In genomic region chr3:8536106-8537052, GRCh38 we compare ENCODE assay signal across 17 cellular contexts. TPM values are rescaled to one million over a fixed set of nuclear protein-coding genes. Genes with fewer than 3 reads are reported as not detected.
A peak's percentile ranks its signal among the peaks of the same experiment; 100 is the strongest.
DNase-seq lines count a peak whose midpoint lies in the region; ATAC-seq, FAIRE-seq and TF ChIP-seq lines count a peak whose summit lies in the region.
"Had no signal": no experiment of that assay in that cellular context is flagged by ENCODE, and none has a peak within 500 bp of the region (broad histone marks: within the 10 kb centered on the region; RNA-seq: fewer than 3 reads in every experiment).

No MANE protein-coding gene starts in this region.

- peaks cover 68% of the 10 kb centered on the region for H3F3A ChIP-seq in smooth muscle cell (ENCODE audit: low read depth)

- H3K9ac ChIP-seq in H9 (ENCODE audit: extremely low read depth, insufficient read length, low read length) = no peak overlapping the region
- H3K9ac ChIP-seq in GM12878 (ENCODE audit: control insufficient read depth, insufficient read depth, low read length) = no peak overlapping the region
- no peak overlapping the region for H3K9ac ChIP-seq in smooth muscle cell (ENCODE audit: low read depth)
- H3K9ac ChIP-seq: KMS-11 had no signal

- no peak overlapping the region for H2BK15ac ChIP-seq in H9 (ENCODE audit: low read depth, low read length)

- no peak overlapping the region; a peak in 1 of 5 replicates for H3K4me3 Mint-ChIP-seq in H9

- TF ChIP-seq EP300 in GM12878 (IDR thresholded peaks at IDR 0.05; ENCODE audit: borderline replicate concordance in 1 of 2, control insufficient read depth in 1 of 2, low read depth in 2 of 2, low read length in 2 of 2) = no peak

- no peak overlapping the region for H3K18ac ChIP-seq in H9 (ENCODE audit: insufficient read length, low read depth, low read length)

- POLR2A ChIA-PET in GM12878 (lab: Charles Lee) = no interaction called here

- no peak overlapping the region for H3K14ac ChIP-seq in H9 (ENCODE audit: insufficient read depth, low read length)

- no peak for ATAC-seq in GM12878
- ATAC-seq in HG02973 (IDR thresholded peaks at IDR 0.05; ENCODE audit: unreplicated experiment) = no peak
- ATAC-seq in GM19324 (IDR thresholded peaks at IDR 0.05; ENCODE audit: low FRiP score, unreplicated experiment) = no peak
- ATAC-seq in body of pancreas = no peak

- no peak overlapping the region for H3T11ph ChIP-seq in H9 (ENCODE audit: low read length)

- peaks cover 6% of the 10 kb centered on the region; the same call in 1 of the 2 replicates for H3K4me1 ChIP-seq in H9 (ENCODE audit: insufficient read depth, low read length)
- no peaks in the 10 kb centered on the region for H3K4me1 ChIP-seq in GM12878 (ENCODE audit: control insufficient read depth, insufficient read depth, low read length)
- no peaks in the 10 kb centered on the region for H3K4me1 ChIP-seq in smooth muscle cell (ENCODE audit: low read depth)
- H3K4me1 ChIP-seq in body of pancreas = no peaks in the 10 kb centered on the region

- no peaks in the 10 kb centered on the region for H3K27me3 Mint-ChIP-seq in H9 (ENCODE audit: low read depth)

- TF ChIP-seq RAD21 in GM12878 (IDR thresholded peaks at IDR 0.05; ENCODE audit: insufficient read depth, low read depth, low read length) = no peak

- no CpG with 5 or more reads among the region's 8 CpGs for whole genome bisulfite sequencing in H9 (ENCODE audit: extremely low coverage, insufficient read length, low lambda C conversion rate)
- 71% methylated on average over 8 of the region's 8 CpGs for WGBS in GM12878 (ENCODE audit: insufficient coverage, insufficient replicate concordance, low lambda C conversion rate, missing lambda C conversion rate)
- WGBS in smooth muscle cell (ENCODE audit: low lambda C conversion rate) = 73% methylated on average over 8 of the region's 8 CpGs
- WGBS in body of pancreas, 2 donors = 77 to 94% methylated on average over 8 of the region's 8 CpGs

- no peak overlapping the region for H4K91ac ChIP-seq in H9 (ENCODE audit: insufficient read length, low read depth, low read length)

- H3K27ac Mint-ChIP-seq in H9 = peak overlapping the region; percentile 5 to 56 (median 52); a peak in 6 of 7 replicates

- H2BK20ac ChIP-seq in H9 (ENCODE audit: low read depth, low read length, poor library complexity, severe bottlenecking) = no peak overlapping the region

- RAD21 ChIA-PET in GM12878 (lab: Charles Lee; ENCODE audit: unreplicated experiment) = no interaction called here

- no peaks in the 10 kb centered on the region; a peak in 1 of 5 replicates for H3K9me3 Mint-ChIP-seq in H9

- intact Hi-C loops in GM12878 (cut with micrococcal nuclease; ENCODE audit: unreplicated experiment) = no loop called here
- intact Hi-C loops in body of pancreas (cut with DNase I) = no loop called here

- H4K20me1 ChIP-seq in H9 (ENCODE audit: control insufficient read depth, insufficient read depth, insufficient read length) = no peaks in the 10 kb centered on the region
- no peaks in the 10 kb centered on the region for H4K20me1 ChIP-seq in GM12878 (ENCODE audit: control insufficient read depth, insufficient read depth)
- H4K20me1 ChIP-seq in smooth muscle cell (ENCODE audit: low read depth) = peaks cover 92% of the 10 kb centered on the region

- no peak for TF ChIP-seq CTCF in H9 (conservative IDR thresholded peaks at IDR 0.05)
- TF ChIP-seq CTCF in GM12878 (IDR thresholded peaks at IDR 0.05 in 2 of 3, conservative IDR thresholded peaks at IDR 0.05 in 1 of 3; ENCODE audit: control insufficient read depth in 2 of 3, extremely low read depth in 1 of 3, insufficient read depth in 1 of 3, low read depth in 3 of 3, low read length in 3 of 3) = no peak
- no peak for TF ChIP-seq CTCF in smooth muscle cell (IDR thresholded peaks at IDR 0.05; ENCODE audit: borderline replicate concordance, insufficient read depth, poor library complexity, severe bottlenecking)
- TF ChIP-seq CTCF in body of pancreas (IDR thresholded peaks at IDR 0.05) = no peak

- no peak for TF ChIP-seq POLR2A in GM12878 (IDR thresholded peaks at IDR 0.05; ENCODE audit: low read depth, low read length)
- TF ChIP-seq POLR2A in body of pancreas (IDR thresholded peaks at IDR 0.05) = no peak

- H2BK12ac ChIP-seq in H9 (ENCODE audit: insufficient read length, low read depth, low read length) = no peak overlapping the region

- H3K23ac ChIP-seq in H9 (ENCODE audit: insufficient read length, low read depth, low read length) = no peak overlapping the region

- no peak overlapping the region for H2BK5ac ChIP-seq in H9 (ENCODE audit: insufficient read length, low read length)

- no peaks in the 10 kb centered on the region for H3K9me3 ChIP-seq in H9 (ENCODE audit: control insufficient read depth, low read depth, low read length)
- no peaks in the 10 kb centered on the region; the same call in 2 of the 3 replicates for H3K9me3 ChIP-seq in GM12878 (replicated peaks; ENCODE audit: control insufficient read depth, insufficient read depth, low read length)
- H3K9me3 ChIP-seq in smooth muscle cell (replicated peaks; ENCODE audit: low read depth) = no peaks in the 10 kb centered on the region
- H3K9me3 ChIP-seq in body of pancreas = no peaks in the 10 kb centered on the region
- H3K9me3 ChIP-seq: tibial nerve had no signal

- no peak overlapping the region for H4K8ac ChIP-seq in H9 (replicated peaks; ENCODE audit: insufficient read length, low read depth, low read length)

- H3K36me3 Mint-ChIP-seq in H9 (ENCODE audit: insufficient read depth in 1 of 3, low read depth in 3 of 3) = peaks cover 15 to 51% (median 28%) of the 10 kb centered on the region in 3 experiments; a peak in 6 of 7 replicates

- no peak overlapping the region for H4K5ac ChIP-seq in H9 (ENCODE audit: insufficient read length, low read depth, low read length)

- no TSS peak for BruUV-seq in GM12878 (replicated peaks; lab: Mats Ljungman, UMichigan)

- no peak overlapping the region for H3K4me2 ChIP-seq in H9 (ENCODE audit: insufficient read depth, insufficient read length, low read length)
- H3K4me2 ChIP-seq in GM12878 (ENCODE audit: control insufficient read depth, insufficient read depth) = no peak overlapping the region
- no peak overlapping the region for H3K4me2 ChIP-seq in smooth muscle cell
- H3K4me2 ChIP-seq: KMS-11 had no signal

- peaks cover 24 to 34% of the 10 kb centered on the region in 2 experiments for H3K4me1 Mint-ChIP-seq in H9

- H3K79me2 ChIP-seq in H9 (ENCODE audit: insufficient read depth, low read length) (no peaks in the 10 kb centered on the region), GM12878 (ENCODE audit: control insufficient read depth, insufficient read depth, low read length) (no peaks in the 10 kb centered on the region), smooth muscle cell (ENCODE audit: low read depth) (peaks cover 41% of the 10 kb centered on the region)

- no peaks in the 10 kb centered on the region for H3K23me2 ChIP-seq in H9 (ENCODE audit: insufficient read length, low read depth, low read length, poor library complexity, severe bottlenecking)

- no peaks in the 10 kb centered on the region for H3K79me1 ChIP-seq in H9 (ENCODE audit: insufficient read depth, low read depth, low read length, poor library complexity, severe bottlenecking)

- H3K4ac ChIP-seq in H9 (ENCODE audit: low read depth, low read length) = no peak overlapping the region

- CTCF ChIA-PET in GM12878 (lab: Yijun Ruan, JAX) = no interaction called here

- H3K4me3 ChIP-seq in GM12878 = no peak overlapping the region
- no peak overlapping the region for H3K4me3 ChIP-seq in smooth muscle cell
- H3K4me3 ChIP-seq in body of pancreas = no peak overlapping the region
- H3K4me3 ChIP-seq: tibial nerve had no signal

- H2AFZ ChIP-seq in H9 (ENCODE audit: low read length) (no peak overlapping the region), GM12878 (ENCODE audit: control insufficient read depth, low read depth, low read length) (no peak overlapping the region), smooth muscle cell (ENCODE audit: low read depth) (no peak overlapping the region)

- no peak overlapping the region for H3K56ac ChIP-seq in H9 (ENCODE audit: insufficient read length, low read depth, low read length)

- DNase-seq in H9 (peak; percentile 39), GM12878 (ENCODE audit: low read depth, low spot score) (no peak), iPS DF 19.7 (ENCODE audit: low read depth, low spot score) (peak; percentile 38), smooth muscle cell (lab: John Stamatoyannopoulos, UW; ENCODE audit: unreplicated experiment) (no peak), COR-L47 (lab: John Stamatoyannopoulos, UW) (no peak), body of pancreas (no peak)
- DNase-seq: amygdala; DND-41; effector CD4-positive, alpha-beta T cell; NCI-H1436; stimulated activated CD4-positive, alpha-beta T cell treated with anti-CD3 and anti-CD28 coated beads, Interleukin-2, amount 100 ng/mL, for 48 hours had no signal

- no peak overlapping the region for H2BK120ac ChIP-seq in H9 (ENCODE audit: low read depth, low read length, poor library complexity, severe bottlenecking)

- no peak overlapping the region for H2AK5ac ChIP-seq in H9 (ENCODE audit: insufficient read length, low read length)

- no peak for FAIRE-seq in GM12878 (lab: Jason Lieb, UNC)
- FAIRE-seq: keratinocyte had no signal

- H3K36me3 ChIP-seq in GM12878 (ENCODE audit: control insufficient read depth in 2 of 2, insufficient read depth in 2 of 2, low read length in 1 of 2) (no peaks in the 10 kb centered on the region), smooth muscle cell (ENCODE audit: low read depth) (peaks cover 16% of the 10 kb centered on the region), body of pancreas (replicated peaks in 1 of 2; ENCODE audit: insufficient read depth in 1 of 2, low read depth in 2 of 2) (no peaks in the 10 kb centered on the region)

- H3K27me3 ChIP-seq in H9 (ENCODE audit: insufficient read depth, low read length) (no peaks in the 10 kb centered on the region), GM12878 (replicated peaks in 1 of 2; ENCODE audit: control insufficient read depth in 2 of 2, insufficient read depth in 2 of 2, low read length in 1 of 2) (no peaks in the 10 kb centered on the region), smooth muscle cell (ENCODE audit: low read depth) (no peaks in the 10 kb centered on the region), body of pancreas (no peaks in the 10 kb centered on the region)
- H3K27me3 ChIP-seq: tibial nerve had no signal

- peak overlapping the region; percentile 4 for H3K27ac ChIP-seq in H9 (ENCODE audit: insufficient read length, low read depth, low read length)
- H3K27ac ChIP-seq in GM12878 (ENCODE audit: control insufficient read depth, insufficient read depth) = no peak overlapping the region
- peak overlapping the region; percentile 97 for H3K27ac ChIP-seq in smooth muscle cell (ENCODE audit: low read depth)
- H3K27ac ChIP-seq in body of pancreas = no peak overlapping the region
- H3K27ac ChIP-seq: C4-2B, KMS-11, tibial nerve had no signal

- SMC1A ChIA-PET in GM12878 (lab: Charles Lee; ENCODE audit: uncharacterized antibody, unreplicated experiment) = no interaction called here

- in situ Hi-C loops in GM12878 (cut with MboI) = no loop called here

RNA-seq across cellular contexts. Expression of gene LMCD1, which starts 34.8 kb away (rescaled TPM):
- total RNA-seq in H9 (2021) (19.2 and 22.1 TPM in 2 replicates), GM12878 (2014; rRNA removed) (2.5 and 3.2 TPM in 2 replicates), GM12878 (2014; rRNA removed; fragmentation: Illumina TruSeq; extraction: Trizol) (0.83 and 0.89 TPM in 2 replicates), GM12878 (2021) (1.7 and 1.9 TPM in 2 replicates), smooth muscle cell (187 and 276 TPM in 2 replicates), body of pancreas (10 to 100 TPM; 10.9 to 32.4 TPM)
- total RNA-seq in GM12878 (2013; cell fraction: nucleolus; rRNA removed) = 14.3 and 18.7 TPM in 2 replicates
- 0.68 TPM for polyA plus RNA-seq in GM12878 (2011; ENCODE audit: low read depth)
- polyA plus RNA-seq in GM12878 (2011; rRNA removed) (4.2 and 6.4 TPM in 2 replicates), GM12878 (2014; fragmentation: Illumina TruSeq; extraction: Trizol) (1.3 and 1.7 TPM in 2 replicates), GM12878 (2014; fragmentation: Nextera tagmentation; extraction: Ambion mirVana) (under 1 TPM; 0.27 to 0.35 TPM), GM12878 (2014; rRNA removed) (1.7 and 3.3 TPM in 2 replicates), GM12878 (2016; fragmentation: Nextera tagmentation; extraction: Ambion mirVana) (1 to 10 TPM in 1 of 2 experiments, under 1 TPM in 1; 0.81 to 1.7 TPM), smooth muscle cell (356 and 524 TPM in 2 replicates)
- polyA plus RNA-seq in GM12878 (2011; cell fraction: cytosol; rRNA removed) = 6.5 and 7.6 TPM in 2 replicates
- 6.5 and 7.1 TPM in 2 replicates for polyA plus RNA-seq in GM12878 (2011; cell fraction: nucleus; rRNA removed)
- polyA plus RNA-seq in GM12878 (2012) = 2.4 and 3.3 TPM in 2 replicates
- 1.6 and 2.0 TPM in 2 replicates for polyA minus RNA-seq in GM12878 (2011; rRNA and poly(A)+ RNA removed)
- polyA minus RNA-seq in GM12878 (2011; cell fraction: cytosol; rRNA and poly(A)+ RNA removed) = 1.4 and 1.7 TPM in 2 replicates
- 2.2 and 3.2 TPM in 2 replicates for polyA minus RNA-seq in GM12878 (2011; cell fraction: nucleus; rRNA and poly(A)+ RNA removed)

Comparison
In these comparisons a context has a peak if more than half of its experiments do, and no peak if none do; other contexts are left out.
1. DNase-seq: peak in H9 (single experiment) and iPS DF 19.7 (single experiment); none in GM12878 (single experiment), smooth muscle cell (single experiment), COR-L47 (single experiment) and body of pancreas (0 of 4).
2. H3K27ac ChIP-seq: peak in H9 (single experiment) and smooth muscle cell (single experiment); none in GM12878 (single experiment) and body of pancreas (0 of 4).